ENCODE assay signal across 1 cellular context in the genomic region with DNA sequence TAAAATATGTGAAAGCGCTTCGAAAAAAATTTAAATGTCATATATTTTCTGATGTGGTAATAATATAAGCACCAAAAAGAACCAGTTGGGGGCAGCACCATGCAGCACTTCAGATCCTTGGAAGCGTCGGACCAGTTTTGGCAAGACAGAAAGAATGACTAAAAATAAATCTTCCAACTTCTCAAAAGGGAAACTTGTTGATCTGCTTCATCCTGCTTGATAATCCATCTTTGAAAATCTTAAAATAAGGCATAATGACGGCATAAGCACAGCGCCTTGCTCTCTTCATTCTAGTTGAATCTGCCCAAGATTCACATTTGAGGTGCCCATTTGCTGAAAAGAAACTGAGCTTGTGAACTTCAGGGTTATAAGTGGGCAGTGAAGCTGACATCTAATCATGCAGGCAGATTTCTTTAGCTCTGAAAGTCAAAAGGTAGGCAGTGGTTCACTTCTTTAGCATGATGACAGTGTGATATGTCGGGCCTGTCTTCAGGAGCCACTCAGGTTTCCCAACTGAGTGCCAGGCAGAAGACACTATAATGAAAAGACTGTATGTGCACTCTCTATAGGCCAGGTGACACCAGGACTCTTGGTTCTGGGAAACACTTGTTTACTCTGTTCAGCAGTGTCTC.
TF ChIP-seq lines count a peak whose summit lies in the region.

No MANE protein-coding gene starts in this region.

TF ChIP-seq in endothelial cell of umbilical vein, 7 proteins besides CTCF, POLR2A, EP300 and RAD21:
- TF ChIP-seq, protein P1, sequence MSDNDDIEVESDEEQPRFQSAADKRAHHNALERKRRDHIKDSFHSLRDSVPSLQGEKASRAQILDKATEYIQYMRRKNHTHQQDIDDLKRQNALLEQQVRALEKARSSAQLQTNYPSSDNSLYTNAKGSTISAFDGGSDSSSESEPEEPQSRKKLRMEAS (IDR thresholded peaks at IDR 0.05; ENCODE audit: insufficient read depth, insufficient read length), result no peak
- TF ChIP-seq JUN (IDR thresholded peaks at IDR 0.05; ENCODE audit: borderline replicate concordance, insufficient read depth, insufficient read length, low read depth) (no peak), EZH2 (IDR thresholded peaks at IDR 0.05; ENCODE audit: borderline replicate concordance, low read depth, low read length, severe bottlenecking) (no peak), POLR2AphosphoS5 (IDR thresholded peaks at IDR 0.05; ENCODE audit: insufficient read depth, low read depth, low read length) (no peak), MYC (IDR thresholded peaks at IDR 0.05; ENCODE audit: low read depth, low read length) (no peak), GATA2 (IDR thresholded peaks at IDR 0.05; ENCODE audit: insufficient read depth, insufficient read length, low read depth, low read length) (no peak), FOS (IDR thresholded peaks at IDR 0.05; ENCODE audit: borderline replicate concordance, insufficient read depth, low read length) (no peak)
